In the genomic region with DNA sequence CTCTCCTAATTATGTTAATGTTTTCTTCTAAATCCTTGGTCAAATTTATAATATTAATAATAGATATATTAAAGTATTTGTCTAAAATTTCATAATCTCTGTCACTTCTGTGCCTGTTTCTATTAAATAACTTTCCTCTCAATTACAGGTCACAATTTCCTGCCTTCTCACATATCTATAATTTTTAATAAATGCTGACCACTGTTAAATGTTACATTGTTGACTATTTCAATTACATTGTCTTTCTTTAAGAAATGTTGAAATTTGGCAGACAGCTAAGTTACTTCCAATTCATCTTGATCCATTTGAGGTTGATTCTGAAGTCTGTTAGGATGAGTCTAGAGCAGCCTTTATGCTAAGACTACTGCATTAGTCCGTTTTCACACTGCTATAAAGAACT, we compare ENCODE assay signal across 7 cellular contexts. TPM values are rescaled to one million over a fixed set of nuclear protein-coding genes. Genes with fewer than 3 reads are reported as not detected.
"Had no signal": no experiment of that assay in that cellular context is flagged by ENCODE, and none has a peak within 500 bp of the region (broad histone marks: within the 10 kb centered on the region; RNA-seq: fewer than 3 reads in every experiment).

No MANE protein-coding gene starts in this region.

- DNase-seq: GDM1, GF-D8 had no signal

- FAIRE-seq: G401.6, GM12878, GM12891, GM18507, GM19239 had no signal

- ATAC-seq: GM12878 had no signal

- H3K4me3 ChIP-seq: GM12878 had no signal

RNA-seq across cellular contexts. Expression of a gene that starts 41.7 kb away (rescaled TPM):
- total RNA-seq: GM12878 had no signal

RNA-seq across cellular contexts. Expression of a gene that starts 56.0 kb away (rescaled TPM):
- total RNA-seq: GM12878 had no signal
- polyA plus RNA-seq: GM12878 had no signal
